Comparison of ENCODE assay signal across 24 cellular contexts in genomic region chr3:162547321-162547720, GRCh38.
"Had no signal": no experiment of that assay in that cellular context is flagged by ENCODE, and none has a peak within 500 bp of the region (broad histone marks: within the 10 kb centered on the region; RNA-seq: fewer than 3 reads in every experiment).

No MANE protein-coding gene starts in this region.

- FAIRE-seq: pancreas, small intestine, urothelium cell line had no signal

- H3K27ac ChIP-seq: neutrophil, pancreas, prostate gland, right lobe of liver, sigmoid colon, stomach, thoracic aorta, thyroid gland, tibial nerve, upper lobe of left lung, vagina had no signal

- H3K4me3 ChIP-seq: pancreas, prostate gland, right lobe of liver, sigmoid colon, stomach, thoracic aorta, thyroid gland, tibial nerve, upper lobe of left lung, vagina had no signal

- H3K4me1 ChIP-seq: pancreas, prostate gland, right lobe of liver, sigmoid colon, stomach, thyroid gland, tibial nerve, upper lobe of left lung, vagina had no signal

- H3K27me3 ChIP-seq: neutrophil, pancreas, right lobe of liver, sigmoid colon, stomach, thyroid gland, tibial nerve, upper lobe of left lung, vagina had no signal

- DNase-seq: nephron progenitor cell; pancreas; right cardiac atrium; right lobe of liver; sigmoid colon; small intestine; stimulated activated CD4-positive, alpha-beta T cell treated with anti-CD3 and anti-CD28 coated beads, Interleukin-15, amount 100 ng/mL, for 24 hours; stimulated activated CD4-positive, alpha-beta T cell treated with anti-CD3 and anti-CD28 coated beads, Interleukin-2, amount 100 ng/mL, for 24 hours; stimulated activated CD4-positive, alpha-beta T cell treated with anti-CD3 and anti-CD28 coated beads, Interleukin-2, amount 100 ng/mL, for 48 hours; stimulated activated CD4-positive, alpha-beta T cell treated with anti-CD3 and anti-CD28 coated beads, Interleukin-4, amount 100 ng/mL, for 24 hours; stimulated activated naive B cell treated with anti-CD40 and anti-IgM and Interleukin-4, amounts not matched to agents 10 μg/mL and 1 μg/mL and 100 μg/mL, for 72 hours; stimulated activated naive CD4-positive, alpha-beta T cell treated with Interleukin-2 at 50 U/mL for 16 hours; stomach; thyroid gland; trophoblast cell; upper lobe of left lung had no signal

- ATAC-seq: natural killer cell treated with Interleukin-12 subunit alpha and Interleukin-12 subunit beta and Interleukin-15 and Interleukin-18, amount 100 ng/mL, for 72 hours; pancreas; right cardiac atrium; right lobe of liver; stimulated activated effector memory CD8-positive, alpha-beta T cell treated with anti-CD3 and anti-CD28 coated beads, Interleukin-12 subunit alpha, Interleukin-12 subunit beta, amount 100 ng/mL, for 72 hours; stimulated activated naive B cell treated with anti-CD40 and anti-IgM and Interleukin-4, amounts not matched to agents 10 μg/mL and 1 μg/mL and 100 μg/mL, for 72 hours had no signal

- H3K36me3 ChIP-seq: neutrophil, pancreas, prostate gland, right lobe of liver, sigmoid colon, stomach, thoracic aorta, thyroid gland, tibial nerve, upper lobe of left lung, vagina had no signal

- H3K9me3 ChIP-seq: neutrophil, pancreas, prostate gland, right lobe of liver, sigmoid colon, stomach, thoracic aorta, thyroid gland, tibial nerve, upper lobe of left lung, vagina had no signal
